ENCODE assay signal across 16 cellular contexts in genomic region chr14:67429651-67430205, GRCh38. TPM values are rescaled to one million over a fixed set of nuclear protein-coding genes. Genes with fewer than 3 reads are reported as not detected.
"Had no signal": no experiment of that assay in that cellular context is flagged by ENCODE, and none has a peak within 500 bp of the region (broad histone marks: within the 10 kb centered on the region; RNA-seq: fewer than 3 reads in every experiment).

No MANE protein-coding gene starts in this region.

- H3K27me3 ChIP-seq: ascending aorta had no signal

- H3K9me3 Mint-ChIP-seq: activated T-helper 1 cell treated with anti-CD3 and anti-CD28 coated beads, Interleukin-12 subunit alpha, Interleukin-12 subunit beta, Interleukin-2, Interleukin-4 antibody, amounts not matched to agents 30 ng/mL and 10 ng/mL and 1 ng/mL, durations not matched to agents 14 hours and 24 hours and 36 hours; memory B cell; natural killer cell treated with Interleukin-12 subunit alpha and Interleukin-12 subunit beta and Interleukin-15 and Interleukin-18, amount 100 ng/mL, for 72 hours; T-helper 2 cell treated with Interferon-gamma antibody and Interleukin-4, amounts not matched to agents 5 μg/mL and 100 μg/mL, for 36 hours had no signal

- H3K4me1 ChIP-seq: ascending aorta had no signal

- ATAC-seq: heart right ventricle; natural killer cell treated with Interleukin-12 subunit alpha and Interleukin-12 subunit beta and Interleukin-15 and Interleukin-18, amount 100 ng/mL, for 72 hours; right cardiac atrium had no signal

- H3K9me3 ChIP-seq: ascending aorta, esophagus squamous epithelium, heart right ventricle, left ventricle myocardium inferior, transverse colon had no signal

- H3K4me3 Mint-ChIP-seq: activated T-helper 1 cell treated with anti-CD3 and anti-CD28 coated beads, Interleukin-12 subunit alpha, Interleukin-12 subunit beta, Interleukin-2, Interleukin-4 antibody, amounts not matched to agents 30 ng/mL and 10 ng/mL and 1 ng/mL, durations not matched to agents 14 hours and 24 hours and 36 hours; memory B cell; natural killer cell treated with Interleukin-12 subunit alpha and Interleukin-12 subunit beta and Interleukin-15 and Interleukin-18, amount 100 ng/mL, for 72 hours; T-helper 2 cell treated with Interferon-gamma antibody and Interleukin-4, amounts not matched to agents 5 μg/mL and 100 μg/mL, for 36 hours had no signal

- H3K27ac Mint-ChIP-seq: activated T-helper 1 cell treated with anti-CD3 and anti-CD28 coated beads, Interleukin-12 subunit alpha, Interleukin-12 subunit beta, Interleukin-2, Interleukin-4 antibody, amounts not matched to agents 30 ng/mL and 10 ng/mL and 1 ng/mL, durations not matched to agents 14 hours and 24 hours and 36 hours; memory B cell; natural killer cell treated with Interleukin-12 subunit alpha and Interleukin-12 subunit beta and Interleukin-15 and Interleukin-18, amount 100 ng/mL, for 72 hours; progenitor cell of endocrine pancreas; T-helper 2 cell treated with Interferon-gamma antibody and Interleukin-4, amounts not matched to agents 5 μg/mL and 100 μg/mL, for 36 hours had no signal

- H3K27ac ChIP-seq: ascending aorta, esophagus squamous epithelium, heart right ventricle, left ventricle myocardium inferior had no signal

- H3K36me3 ChIP-seq: ascending aorta, esophagus squamous epithelium, heart right ventricle, left ventricle myocardium inferior, transverse colon had no signal

- H3K4me1 Mint-ChIP-seq: memory B cell had no signal

- H3K4me3 ChIP-seq: ascending aorta, esophagus squamous epithelium, heart right ventricle, left ventricle myocardium inferior, smooth muscle cell, transverse colon had no signal

- DNase-seq: activated CD4-positive, alpha-beta T cell treated with anti-CD3 and anti-CD28 coated beads for 1 hour; activated naive CD4-positive, alpha-beta T cell; esophagus squamous epithelium; heart right ventricle; kidney; left ventricle myocardium inferior; nucleus accumbens; right cardiac atrium; transverse colon had no signal

- H3K4me2 ChIP-seq: smooth muscle cell had no signal

- H3K36me3 Mint-ChIP-seq: memory B cell; natural killer cell treated with Interleukin-12 subunit alpha and Interleukin-12 subunit beta and Interleukin-15 and Interleukin-18, amount 100 ng/mL, for 72 hours had no signal

RNA-seq across cellular contexts. Expression of gene PLEK2, which starts 17.8 kb away (rescaled TPM):
- total RNA-seq: left ventricle myocardium inferior; natural killer cell treated with Interleukin-12 subunit alpha and Interleukin-12 subunit beta and Interleukin-15 and Interleukin-18, amount 100 ng/mL, for 72 hours had no signal
